In the genomic region with DNA sequence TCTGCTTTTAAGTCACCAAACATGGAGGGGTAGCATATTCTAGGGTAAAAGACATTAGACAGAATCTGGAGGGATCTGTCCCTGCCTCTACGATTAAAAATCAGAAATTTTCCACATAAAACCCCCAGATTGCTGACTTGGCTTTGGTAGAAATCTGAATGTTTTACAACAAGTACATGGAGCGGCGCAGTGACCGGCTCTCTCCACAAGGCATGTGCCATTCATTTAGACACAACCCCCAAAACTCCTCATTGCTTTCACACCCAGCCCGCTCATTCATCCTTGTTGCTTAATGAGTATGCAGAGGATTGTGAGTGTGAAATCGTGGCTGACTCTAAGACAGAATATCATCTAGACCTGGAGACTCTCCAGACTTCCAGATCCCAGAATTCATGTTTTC, we compare ENCODE assay signal across 23 cellular contexts.
"Had no signal": no experiment of that assay in that cellular context is flagged by ENCODE, and none has a peak within 500 bp of the region (broad histone marks: within the 10 kb centered on the region; RNA-seq: fewer than 3 reads in every experiment).

No MANE protein-coding gene starts in this region.

- H3K27me3 ChIP-seq: dorsolateral prefrontal cortex, esophagus squamous epithelium, gastrocnemius medialis, left lung had no signal

- H3K36me3 ChIP-seq: esophagus squamous epithelium, gastrocnemius medialis, heart right ventricle, left lung, lower lobe of right lung had no signal

- H3K4me3 ChIP-seq: coronary artery, dorsolateral prefrontal cortex, esophagus squamous epithelium, gastrocnemius medialis, heart right ventricle, left lung, lower lobe of right lung, mucosa of descending colon had no signal

- DNase-seq: dermis blood vessel endothelial cell; dorsolateral prefrontal cortex; effector CD4-positive, alpha-beta T cell; effector memory CD4-positive, alpha-beta T cell; erythroblast; esophagus squamous epithelium; foreskin fibroblast; foreskin melanocyte; gastrocnemius medialis; glutamatergic neuron; head of caudate nucleus; heart right ventricle; hippocampal formation; left cardiac atrium; left ventricle myocardium superior; lower lobe of right lung; mesenchymal stem cell; mucosa of descending colon; naive B cell had no signal

- H3K36me3 Mint-ChIP-seq: mesothelial cell of epicardium, naive B cell had no signal

- H3K27ac Mint-ChIP-seq: mesothelial cell of epicardium, naive B cell had no signal

- H3K4me3 Mint-ChIP-seq: mesothelial cell of epicardium, naive B cell had no signal

- H3K9me3 Mint-ChIP-seq: mesothelial cell of epicardium had no signal

- H3K27ac ChIP-seq: coronary artery, dorsolateral prefrontal cortex, epithelial cell of prostate, esophagus squamous epithelium, gastrocnemius medialis, heart right ventricle, left lung, lower lobe of right lung had no signal

- H3K4me1 Mint-ChIP-seq: mesothelial cell of epicardium, naive B cell had no signal

- H3K4me1 ChIP-seq: esophagus squamous epithelium, gastrocnemius medialis, heart right ventricle, left lung, lower lobe of right lung had no signal

- H3K27me3 Mint-ChIP-seq: naive B cell had no signal

- H3K9me3 ChIP-seq: esophagus squamous epithelium, gastrocnemius medialis, left lung, lower lobe of right lung, mucosa of descending colon had no signal
